Comparison of ENCODE assay signal across 26 cellular contexts in genomic region chrX:114181195-114181594, GRCh38.
"Had no signal": no experiment of that assay in that cellular context is flagged by ENCODE, and none has a peak within 500 bp of the region (broad histone marks: within the 10 kb centered on the region; RNA-seq: fewer than 3 reads in every experiment).

No MANE protein-coding gene starts in this region.

- H3K79me2 ChIP-seq: parathyroid adenoma had no signal

- H3K9ac ChIP-seq: neural progenitor cell, parathyroid adenoma had no signal

- FAIRE-seq: small intestine had no signal

- H3K4me2 ChIP-seq: neural progenitor cell had no signal

- DNase-seq: natural killer cell; occipital lobe; ovary; posterior cingulate gyrus; psoas muscle; right cardiac atrium; right lobe of liver; sigmoid colon; small intestine; stimulated activated CD4-positive, alpha-beta T cell treated with anti-CD3 and anti-CD28 coated beads, Interleukin-1b, Interleukin-23, amount 100 ng/mL, for 48 hours; stimulated activated CD4-positive, alpha-beta T cell treated with anti-CD3 and anti-CD28 coated beads, Interleukin-4, amount 100 ng/mL, for 1 hour; stimulated activated CD4-positive, alpha-beta T cell treated with anti-CD3 and anti-CD28 coated beads, Interleukin-4, amount 100 ng/mL, for 4 hours; stimulated activated CD8-positive, alpha-beta memory T cell treated with anti-CD3 and anti-CD28 coated beads, Interleukin-4, amount 100 ng/mL, for 48 hours; stimulated activated naive CD4-positive, alpha-beta T cell; stimulated activated naive CD8-positive, alpha-beta T cell treated with anti-CD3 and anti-CD28 coated beads, Interleukin-15, amount 100 ng/mL, for 72 hours; stimulated activated naive CD8-positive, alpha-beta T cell treated with anti-CD3 and anti-CD28 coated beads, Interleukin-15, Interleukin-2, amounts not matched to agents 100 U/mL and 50 U/mL, for 24 hours; substantia nigra; testis; tibial artery; transverse colon; upper lobe of right lung; uterus had no signal

- H2AFZ ChIP-seq: neural progenitor cell, parathyroid adenoma had no signal

- H3K4me3 ChIP-seq: neural progenitor cell, ovary, psoas muscle, right lobe of liver, sigmoid colon, suprapubic skin, testis, tibial artery, transverse colon, upper lobe of right lung, uterus had no signal

- H3K9me3 ChIP-seq: ovary, psoas muscle, sigmoid colon, suprapubic skin, testis, transverse colon, upper lobe of right lung, uterus had no signal

- ATAC-seq: natural killer cell; psoas muscle; right cardiac atrium; right lobe of liver; stimulated activated memory B cell treated with anti-CD40 and anti-IgM and Interleukin-4, amounts not matched to agents 10 μg/mL and 1 μg/mL and 100 μg/mL, for 72 hours; stimulated activated naive CD8-positive, alpha-beta T cell treated with anti-CD3 and anti-CD28 coated beads, Interleukin-15, amount 100 ng/mL, for 72 hours; stimulated activated naive CD8-positive, alpha-beta T cell treated with anti-CD3 and anti-CD28 coated beads, Interleukin-15, Interleukin-2, amounts not matched to agents 100 U/mL and 50 U/mL, for 24 hours; upper lobe of right lung had no signal

- H3K27me3 ChIP-seq: neural progenitor cell, ovary, sigmoid colon, suprapubic skin, testis, tibial artery, transverse colon, upper lobe of right lung had no signal

- H3K27ac ChIP-seq: neural progenitor cell, ovary, parathyroid adenoma, psoas muscle, right lobe of liver, sigmoid colon, suprapubic skin, testis, tibial artery, transverse colon, upper lobe of right lung, uterus had no signal

- H3K36me3 ChIP-seq: neural progenitor cell, ovary, right lobe of liver, sigmoid colon, suprapubic skin, tibial artery, transverse colon, upper lobe of right lung, uterus had no signal

- H3K4me1 ChIP-seq: parathyroid adenoma, psoas muscle, right lobe of liver, sigmoid colon, suprapubic skin, testis, tibial artery, transverse colon, upper lobe of right lung, uterus had no signal
